Comparison of ENCODE assay signal across 33 cellular contexts in the genomic region with DNA sequence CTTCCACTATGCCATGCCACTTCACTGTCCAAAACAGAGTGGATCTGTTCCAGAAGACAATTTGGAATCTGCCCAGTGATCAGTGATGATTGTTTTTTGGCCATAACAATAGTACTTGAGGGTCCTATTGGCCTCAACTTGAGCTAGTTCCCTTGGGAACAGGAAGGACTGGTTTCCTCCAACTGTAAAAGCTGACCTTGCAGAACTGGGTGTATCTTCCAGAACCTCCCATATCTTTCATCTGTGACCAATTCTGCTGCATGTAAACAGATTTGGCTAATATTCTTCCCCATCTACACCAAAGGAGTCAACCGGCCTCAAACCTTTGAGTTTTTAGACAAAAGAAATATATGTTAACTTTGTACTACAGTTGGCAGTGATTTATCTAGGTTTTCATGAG.
"Had no signal": no experiment of that assay in that cellular context is flagged by ENCODE, and none has a peak within 500 bp of the region (broad histone marks: within the 10 kb centered on the region; RNA-seq: fewer than 3 reads in every experiment).

No MANE protein-coding gene starts in this region.

- H3K27ac ChIP-seq: ascending aorta, coronary artery, dorsolateral prefrontal cortex, esophagus muscularis mucosa, foreskin keratinocyte, gastrocnemius medialis, heart left ventricle had no signal

- H3K36me3 Mint-ChIP-seq: activated CD4-positive, alpha-beta memory T cell treated with anti-CD3 and anti-CD28 coated beads for 36 hours; activated naive CD4-positive, alpha-beta T cell treated with anti-CD3 and anti-CD28 coated beads, Interleukin-2, amount 10 ng/mL, durations not matched to agents 7 days and 5 days; activated naive CD8-positive, alpha-beta T cell treated with anti-CD3 and anti-CD28 coated beads, Interleukin-2, amount 10 ng/mL, durations not matched to agents 7 days and 5 days; brain had no signal

- H3K27me3 Mint-ChIP-seq: activated CD4-positive, alpha-beta memory T cell treated with anti-CD3 and anti-CD28 coated beads for 36 hours; activated CD4-positive, alpha-beta T cell treated with anti-CD3 and anti-CD28 coated beads for 36 hours; activated CD4-positive, alpha-beta T cell treated with anti-CD3 and anti-CD28 coated beads, Interleukin-2, amount 10 ng/mL, durations not matched to agents 24 days and 14 days; activated naive CD4-positive, alpha-beta T cell treated with anti-CD3 and anti-CD28 coated beads, Interleukin-2, amount 10 ng/mL, durations not matched to agents 7 days and 5 days; activated naive CD8-positive, alpha-beta T cell treated with anti-CD3 and anti-CD28 coated beads, Interleukin-2, amount 10 ng/mL, durations not matched to agents 7 days and 5 days; brain; central memory CD8-positive, alpha-beta T cell; dendritic cell treated with granulocyte-macrophage colony-stimulating factor and Interleukin-4, amounts not matched to agents 40 ng/mL and 50 ng/mL, for 4 days; T-helper 17 cell had no signal

- H3K4me3 ChIP-seq: ascending aorta, coronary artery, dorsolateral prefrontal cortex, esophagus muscularis mucosa, gastrocnemius medialis, heart left ventricle had no signal

- H3K9me3 Mint-ChIP-seq: activated CD4-positive, alpha-beta memory T cell treated with anti-CD3 and anti-CD28 coated beads for 36 hours; activated CD4-positive, alpha-beta T cell treated with anti-CD3 and anti-CD28 coated beads, Interleukin-2, amount 10 ng/mL, durations not matched to agents 24 days and 14 days; activated naive CD4-positive, alpha-beta T cell treated with anti-CD3 and anti-CD28 coated beads, Interleukin-2, amount 10 ng/mL, durations not matched to agents 7 days and 5 days; activated naive CD8-positive, alpha-beta T cell treated with anti-CD3 and anti-CD28 coated beads, Interleukin-2, amount 10 ng/mL, durations not matched to agents 7 days and 5 days; T-helper 2 cell treated with Interferon-gamma antibody and Interleukin-4, amounts not matched to agents 5 μg/mL and 100 μg/mL, for 36 hours had no signal

- H3K27ac Mint-ChIP-seq: activated CD4-positive, alpha-beta memory T cell treated with anti-CD3 and anti-CD28 coated beads for 36 hours; activated CD4-positive, alpha-beta T cell treated with anti-CD3 and anti-CD28 coated beads for 36 hours; activated CD4-positive, alpha-beta T cell treated with anti-CD3 and anti-CD28 coated beads, Interleukin-2, amount 10 ng/mL, durations not matched to agents 24 days and 14 days; activated CD8-positive, alpha-beta T cell treated with anti-CD3 and anti-CD28 coated beads, Interleukin-2, amount 10 ng/mL, durations not matched to agents 7 days and 5 days; activated naive CD4-positive, alpha-beta T cell treated with anti-CD3 and anti-CD28 coated beads, Interleukin-2, amount 10 ng/mL, durations not matched to agents 7 days and 5 days; activated naive CD4-positive, alpha-beta T cell treated with anti-CD3 and anti-CD28 coated beads, Interleukin-2, amount 50 U/mL, for 72 hours; activated naive CD8-positive, alpha-beta T cell treated with anti-CD3 and anti-CD28 coated beads, Interleukin-2, amount 10 ng/mL, durations not matched to agents 7 days and 5 days; activated T-cell treated with anti-CD3 and anti-CD28 coated beads, Interleukin-2, amount 50 U/mL, for 24 hours; activated T-cell treated with anti-CD3 and anti-CD28 coated beads, Interleukin-2, amount 50 U/mL, for 72 hours; brain; dendritic cell treated with granulocyte-macrophage colony-stimulating factor and Interleukin-4, amounts not matched to agents 40 ng/mL and 50 ng/mL, for 4 days; endodermal cell; T-helper 17 cell; T-helper 2 cell treated with Interferon-gamma antibody and Interleukin-4, amounts not matched to agents 5 μg/mL and 100 μg/mL, for 36 hours had no signal

- H3K4me3 Mint-ChIP-seq: activated CD4-positive, alpha-beta memory T cell treated with anti-CD3 and anti-CD28 coated beads for 36 hours; activated CD4-positive, alpha-beta T cell treated with anti-CD3 and anti-CD28 coated beads for 36 hours; activated CD4-positive, alpha-beta T cell treated with anti-CD3 and anti-CD28 coated beads, Interleukin-2, amount 10 ng/mL, durations not matched to agents 24 days and 14 days; activated CD8-positive, alpha-beta T cell treated with anti-CD3 and anti-CD28 coated beads, Interleukin-2, amount 10 ng/mL, durations not matched to agents 7 days and 5 days; activated naive CD4-positive, alpha-beta T cell treated with anti-CD3 and anti-CD28 coated beads, Interleukin-2, amount 10 ng/mL, durations not matched to agents 7 days and 5 days; activated naive CD8-positive, alpha-beta T cell treated with anti-CD3 and anti-CD28 coated beads, Interleukin-2, amount 10 ng/mL, durations not matched to agents 7 days and 5 days; activated T-cell treated with anti-CD3 and anti-CD28 coated beads, Interleukin-2, amount 50 U/mL, for 24 hours; activated T-cell treated with anti-CD3 and anti-CD28 coated beads, Interleukin-2, amount 50 U/mL, for 72 hours; brain; central memory CD8-positive, alpha-beta T cell; dendritic cell treated with granulocyte-macrophage colony-stimulating factor and Interleukin-4, amounts not matched to agents 40 ng/mL and 50 ng/mL, for 4 days; endodermal cell; T-helper 17 cell; T-helper 2 cell treated with Interferon-gamma antibody and Interleukin-4, amounts not matched to agents 5 μg/mL and 100 μg/mL, for 36 hours had no signal

- H3K9me3 ChIP-seq: gastrocnemius medialis had no signal

- H3K4me1 ChIP-seq: ascending aorta, esophagus muscularis mucosa, foreskin keratinocyte, gastrocnemius medialis, heart left ventricle had no signal

- FAIRE-seq: bronchial epithelial cell had no signal

- ATAC-seq: activated CD4-positive, alpha-beta T cell treated with anti-CD3 and anti-CD28 coated beads for 36 hours; activated CD8-positive, alpha-beta T cell treated with anti-CD3 and anti-CD28 coated beads, Interleukin-2, amount 10 ng/mL, durations not matched to agents 7 days and 5 days; activated naive CD4-positive, alpha-beta T cell treated with anti-CD3 and anti-CD28 coated beads, Interleukin-2, amount 50 U/mL, for 72 hours; activated T-cell treated with anti-CD3 and anti-CD28 coated beads, Interleukin-2, amount 50 U/mL, for 72 hours; foreskin keratinocyte; gastrocnemius medialis; heart left ventricle; T-helper 17 cell had no signal

- DNase-seq: activated CD4-positive, alpha-beta memory T cell treated with anti-CD3 and anti-CD28 coated beads for 36 hours; activated CD4-positive, alpha-beta T cell treated with anti-CD3 and anti-CD28 coated beads for 36 hours; activated CD4-positive, alpha-beta T cell treated with anti-CD3 and anti-CD28 coated beads, Interleukin-2, amount 10 ng/mL, durations not matched to agents 24 days and 14 days; activated CD4-positive, CD25-positive, alpha-beta regulatory T cell; activated CD4-positive, CD25-positive, alpha-beta regulatory T cell treated with anti-CD3 and anti-CD28 coated beads, Interleukin-2, amount 50 U/mL, for 72 hours; activated CD8-positive, alpha-beta memory T cell treated with anti-CD3 and anti-CD28 coated beads, Interleukin-2, amount 50 U/mL, for 48 hours; activated CD8-positive, alpha-beta T cell treated with anti-CD3 and anti-CD28 coated beads, Interleukin-2, amount 10 ng/mL, durations not matched to agents 7 days and 5 days; activated gamma-delta T cell; activated naive CD4-positive, alpha-beta T cell; activated naive CD4-positive, alpha-beta T cell treated with anti-CD3 and anti-CD28 coated beads, Interleukin-2, amount 10 ng/mL, durations not matched to agents 7 days and 5 days; activated naive CD8-positive, alpha-beta T cell treated with anti-CD3 and anti-CD28 coated beads, Interleukin-2, amount 10 ng/mL, durations not matched to agents 7 days and 5 days; activated T-cell treated with anti-CD3 and anti-CD28 coated beads for 4 hours; activated T-cell treated with anti-CD3 and anti-CD28 coated beads, Interleukin-2, amount 50 U/mL, for 24 hours; activated T-cell treated with anti-CD3 and anti-CD28 coated beads, Interleukin-2, amount 50 U/mL, for 72 hours; dorsolateral prefrontal cortex; effector memory CD4-positive, alpha-beta T cell; endodermal cell; erythroblast; foreskin keratinocyte; gastrocnemius medialis; glutamatergic neuron; heart left ventricle; T-helper 1 cell; T-helper 17 cell had no signal

- H3K27me3 ChIP-seq: ascending aorta, esophagus muscularis mucosa, foreskin keratinocyte had no signal

- H3K36me3 ChIP-seq: ascending aorta, esophagus muscularis mucosa, gastrocnemius medialis, heart left ventricle had no signal

- H3K4me1 Mint-ChIP-seq: activated CD4-positive, alpha-beta T cell treated with anti-CD3 and anti-CD28 coated beads for 36 hours; activated CD4-positive, alpha-beta T cell treated with anti-CD3 and anti-CD28 coated beads, Interleukin-2, amount 10 ng/mL, durations not matched to agents 24 days and 14 days; activated naive CD4-positive, alpha-beta T cell treated with anti-CD3 and anti-CD28 coated beads, Interleukin-2, amount 10 ng/mL, durations not matched to agents 7 days and 5 days; activated naive CD8-positive, alpha-beta T cell treated with anti-CD3 and anti-CD28 coated beads, Interleukin-2, amount 10 ng/mL, durations not matched to agents 7 days and 5 days; brain; central memory CD8-positive, alpha-beta T cell; endodermal cell; T-helper 17 cell had no signal
